ENCODE assay signal across 25 cellular contexts in genomic region chr15:45804028-45804427, GRCh38.
DNase-seq lines count a peak whose midpoint lies in the region; TF ChIP-seq lines count a peak whose summit lies in the region.
"Had no signal": no experiment of that assay in that cellular context is flagged by ENCODE, and none has a peak within 500 bp of the region (broad histone marks: within the 10 kb centered on the region; RNA-seq: fewer than 3 reads in every experiment).

No MANE protein-coding gene starts in this region.

- H3K9me3 Mint-ChIP-seq in immature natural killer cell: peaks cover 0 to 2% (median 0%) of the 10 kb centered on the region in 6 donors
- H3K9me3 Mint-ChIP-seq: CD8-positive, alpha-beta T cell had no signal

- no peak overlapping the region for H4K5ac ChIP-seq in mesendoderm (ENCODE audit: low read length)

- no peaks in the 10 kb centered on the region for H3K4me1 Mint-ChIP-seq in immature natural killer cell

- H3K36me3 ChIP-seq in OCI-LY7 (ENCODE audit: insufficient read depth, low read length) (no peaks in the 10 kb centered on the region), mesendoderm (ENCODE audit: control insufficient read depth, insufficient read depth, low read length) (no peaks in the 10 kb centered on the region), vagina (no peaks in the 10 kb centered on the region)
- H3K36me3 ChIP-seq: BLaER1 treated with 17β-estradiol and CSF1 and Interleukin-3, amounts not matched to agents 10 nM and 100 nM had no signal

- H3K27ac ChIP-seq in OCI-LY7 (ENCODE audit: low read depth, low read length, poor library complexity, severe bottlenecking): no peak overlapping the region
- no peak overlapping the region for H3K27ac ChIP-seq in mesendoderm (ENCODE audit: low read depth, low read length)
- no peak overlapping the region for H3K27ac ChIP-seq in vagina
- H3K27ac ChIP-seq: 22Rv1; BLaER1 treated with 17β-estradiol and CSF1 and Interleukin-3, amounts not matched to agents 10 nM and 100 nM had no signal

- H3K27me3 Mint-ChIP-seq in immature natural killer cell (ENCODE audit: low read depth in 3 of 3): peaks cover 0 to 4% (median 0%) of the 10 kb centered on the region in 3 donors

- H2AFZ ChIP-seq in OCI-LY7 (ENCODE audit: low read length): peak overlapping the region; percentile 41; the same call in 1 of the 2 replicates

- H3K79me2 ChIP-seq in OCI-LY7 (ENCODE audit: insufficient read depth, low read depth, low read length) (no peaks in the 10 kb centered on the region), mesendoderm (ENCODE audit: control insufficient read depth, insufficient read depth, low read length) (no peaks in the 10 kb centered on the region)

- H3K9me2 ChIP-seq in OCI-LY7 (ENCODE audit: insufficient read depth, low read length): no peaks in the 10 kb centered on the region

- POLR2A ChIA-PET in OCI-LY7 (lab: Charles Lee): no interaction called here

- H3K36me3 Mint-ChIP-seq in immature natural killer cell: no peaks in the 10 kb centered on the region
- H3K36me3 Mint-ChIP-seq: CD8-positive, alpha-beta T cell had no signal

- no peak overlapping the region for H3K4ac ChIP-seq in mesendoderm (ENCODE audit: low read depth, low read length)

- H3K4me3 Mint-ChIP-seq in immature natural killer cell: no peak overlapping the region
- H3K4me3 Mint-ChIP-seq: CD8-positive, alpha-beta T cell; HFFc6 had no signal

- H3K4me1 ChIP-seq in OCI-LY7 (ENCODE audit: insufficient read depth, low read length, poor library complexity, severe bottlenecking): peaks cover 8% of the 10 kb centered on the region
- H3K4me1 ChIP-seq in mesendoderm (ENCODE audit: control insufficient read depth, low read depth, low read length): no peaks in the 10 kb centered on the region
- no peaks in the 10 kb centered on the region for H3K4me1 ChIP-seq in vagina

- no peak overlapping the region for H3K18ac ChIP-seq in mesendoderm (ENCODE audit: low read length)

- TF ChIP-seq CTCF in OCI-LY7 (conservative IDR thresholded peaks at IDR 0.05; ENCODE audit: low read length): 0 out of 2 replicates have a peak, but pooled peaks have one; percentile 26
- TF ChIP-seq CTCF in vagina (IDR thresholded peaks at IDR 0.05): no peak

- peak overlapping the region; percentile 86 for H2AK5ac ChIP-seq in mesendoderm (ENCODE audit: low read length)

- no peak overlapping the region for H3K27ac Mint-ChIP-seq in immature natural killer cell
- H3K27ac Mint-ChIP-seq: CD8-positive, alpha-beta T cell; HFFc6 had no signal

- H2BK120ac ChIP-seq in mesendoderm (ENCODE audit: low read depth, low read length): no peak overlapping the region

- H3K4me2 ChIP-seq in OCI-LY7 (ENCODE audit: low read length) (no peak overlapping the region), mesendoderm (ENCODE audit: low read length) (no peak overlapping the region)
- H3K4me2 ChIP-seq: BLaER1 treated with 17β-estradiol and CSF1 and Interleukin-3, amounts not matched to agents 10 nM and 100 nM had no signal

- H4K20me1 ChIP-seq in OCI-LY7 (ENCODE audit: insufficient read depth, low read length): no peaks in the 10 kb centered on the region
- H4K20me1 ChIP-seq: BLaER1 treated with 17β-estradiol and CSF1 and Interleukin-3, amounts not matched to agents 10 nM and 100 nM had no signal

- no peak overlapping the region for H2BK15ac ChIP-seq in mesendoderm (replicated peaks; ENCODE audit: low read depth)

- H3K79me1 ChIP-seq in mesendoderm (ENCODE audit: low read length): no peaks in the 10 kb centered on the region

- DNase-seq in DMS53 (lab: John Stamatoyannopoulos, UW): peak; percentile 4
- no peak for DNase-seq in DMS53 treated with DMSO at 0.1 percent for 48 hours (lab: John Stamatoyannopoulos, UW; ENCODE audit: unreplicated experiment)
- no peak for DNase-seq in OCI-LY7 (ENCODE audit: low spot score)
- no peak for DNase-seq in mesendoderm
- DNase-seq in immature natural killer cell: no peak
- DNase-seq in vagina (ENCODE audit: extremely low spot score in 2 of 2): no peak
- DNase-seq in posterior vena cava (ENCODE audit: low spot score): no peak
- no peak for DNase-seq in AG08396 (ENCODE audit: low spot score)
- DNase-seq: ACHN; Calu3; CD8-positive, alpha-beta T cell; DMS153; GDM1; H7; HFFc6; MM.1S; NCI-H1048; NCI-H1436; NCI-H2227 treated with DMSO at 0.1 percent for 48 hours; NCI-H510A; NCI-H774; Right ventricle myocardium superior had no signal

- WGBS in mesendoderm (ENCODE audit: extremely low coverage, insufficient coverage, low lambda C conversion rate): no CpG with 5 or more reads among the region's 3 CpGs

- CTCF ChIA-PET in OCI-LY7 (lab: Charles Lee; ENCODE audit: unreplicated experiment): interaction anchor here (1.3 kb wide), 1 partner anchor 99 kb away, joined by 3 read pairs; no protein-coding TSS in a partner anchor

- H3K4me3 ChIP-seq in OCI-LY7 (ENCODE audit: low read depth, low read length, poor library complexity, severe bottlenecking) (no peak overlapping the region), mesendoderm (ENCODE audit: low read length) (no peak overlapping the region), vagina (no peak overlapping the region)
- H3K4me3 ChIP-seq: BLaER1 treated with 17β-estradiol and CSF1 and Interleukin-3, amounts not matched to agents 10 nM and 100 nM; K562 had no signal

- no peaks in the 10 kb centered on the region for H3K9me3 ChIP-seq in OCI-LY7 (ENCODE audit: low read length)
- no peaks in the 10 kb centered on the region for H3K9me3 ChIP-seq in vagina

- H2BK5ac ChIP-seq in mesendoderm (ENCODE audit: low read length): no peak overlapping the region

- H3K9ac ChIP-seq in mesendoderm (ENCODE audit: low read length): no peak overlapping the region
- H3K9ac ChIP-seq: BLaER1 treated with 17β-estradiol and CSF1 and Interleukin-3, amounts not matched to agents 10 nM and 100 nM had no signal

- no TSS peak for BruUV-seq in OCI-LY7 (replicated peaks; lab: Mats Ljungman, UMichigan)

- TF ChIP-seq POLR2A in vagina (IDR thresholded peaks at IDR 0.05): no peak

- no peak overlapping the region for H3K56ac ChIP-seq in mesendoderm (ENCODE audit: low read length)

- H3K27me3 ChIP-seq in mesendoderm (ENCODE audit: insufficient read depth, low read length, poor library complexity) (no peaks in the 10 kb centered on the region), vagina (no peaks in the 10 kb centered on the region)
- H3K27me3 ChIP-seq: BLaER1 treated with 17β-estradiol and CSF1 and Interleukin-3, amounts not matched to agents 10 nM and 100 nM had no signal

- H4K8ac ChIP-seq in mesendoderm (ENCODE audit: low read depth, low read length): no peak overlapping the region

- intact Hi-C loops in OCI-LY7 (cut with micrococcal nuclease; ENCODE audit: unreplicated experiment) (no loop called here), vagina (cut with DNase I) (no loop called here), posterior vena cava (cut with DNase I) (no loop called here)

- no peak overlapping the region for H3K23ac ChIP-seq in mesendoderm (ENCODE audit: low read length)
